7 cellular contexts compared by ENCODE assay signal in the genomic region with DNA sequence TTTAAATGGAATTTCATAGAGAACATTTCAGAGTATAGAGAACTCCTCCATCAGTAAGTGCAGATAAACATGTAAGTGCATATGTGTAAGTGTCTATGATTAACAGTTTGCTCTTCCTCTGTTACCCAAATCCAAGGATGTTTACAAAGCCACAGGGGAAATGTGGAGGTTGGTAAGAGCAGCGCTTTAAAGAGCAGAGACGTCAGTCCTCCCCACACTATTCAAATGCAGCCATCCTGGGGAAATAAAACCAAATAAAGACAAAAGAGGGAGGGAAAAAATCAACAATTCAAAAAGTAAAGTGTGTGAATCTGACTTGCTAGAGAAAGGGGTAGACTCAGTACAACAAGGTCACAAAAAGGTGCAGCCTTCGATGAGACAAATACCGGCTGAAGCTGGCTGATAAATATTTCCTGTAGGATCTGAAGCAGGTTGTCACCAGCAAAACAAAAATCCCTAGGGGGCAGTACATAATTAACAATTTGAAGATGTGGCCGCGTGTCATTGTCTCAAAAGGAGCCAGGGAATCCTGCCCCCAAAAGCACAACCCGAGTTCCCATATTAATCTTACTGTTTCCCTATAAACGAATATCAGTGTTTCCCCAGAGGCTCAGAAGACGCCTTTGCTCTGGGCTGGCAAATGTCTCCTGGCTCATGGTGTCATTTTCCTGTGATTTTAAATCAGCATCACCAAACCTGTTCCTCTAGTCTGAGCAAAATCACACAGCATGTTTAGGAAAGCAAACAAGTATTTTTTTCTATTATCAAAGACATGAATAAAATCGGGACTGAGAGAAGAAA.
DNase-seq lines count a peak whose midpoint lies in the region; ATAC-seq and TF ChIP-seq lines count a peak whose summit lies in the region.

No MANE protein-coding gene starts in this region.

- DNase-seq in NCI-H2107 (lab: John Stamatoyannopoulos, UW), result peak; percentile 25
- peak; percentile 13 to 35 (median 26) for DNase-seq in body of pancreas
- DNase-seq in mesenchymal stem cell, result peak; percentile 33

- ATAC-seq in body of pancreas (peak; percentile 77), GM18868 (IDR thresholded peaks at IDR 0.05; ENCODE audit: unreplicated experiment) (no peak), HG03108 (IDR thresholded peaks at IDR 0.05; ENCODE audit: unreplicated experiment) (no peak), HG02610 (IDR thresholded peaks at IDR 0.05; ENCODE audit: unreplicated experiment) (no peak)

- H3K23ac ChIP-seq in mesenchymal stem cell (ENCODE audit: low read length in 2 of 2), result no peak overlapping the region

- H3K9me3 ChIP-seq in body of pancreas, result no peaks in the 10 kb centered on the region
- no peaks in the 10 kb centered on the region for H3K9me3 ChIP-seq in mesenchymal stem cell (ENCODE audit: control insufficient read depth, low read length)

- no peak overlapping the region for H3K14ac ChIP-seq in mesenchymal stem cell (ENCODE audit: low read length in 2 of 2)

- H3K4me1 ChIP-seq in body of pancreas (peaks cover 21% of the 10 kb centered on the region), mesenchymal stem cell (ENCODE audit: control insufficient read depth, insufficient read depth, low read depth, low read length) (peaks cover 2% of the 10 kb centered on the region)

- H3K4me3 ChIP-seq in body of pancreas (no peak overlapping the region), mesenchymal stem cell (ENCODE audit: insufficient read depth in 1 of 2, low read depth in 1 of 2, low read length in 2 of 2) (no peak overlapping the region)

- no peaks in the 10 kb centered on the region for H3K79me1 ChIP-seq in mesenchymal stem cell (replicated peaks; ENCODE audit: low read length, poor library complexity, severe bottlenecking)

- H3K27ac ChIP-seq in body of pancreas (peak overlapping the region in 3 of 4 donors; percentile 41 to 67 (median 66)), mesenchymal stem cell (ENCODE audit: low read length, poor library complexity, severe bottlenecking) (no peak overlapping the region)

- peak overlapping the region; percentile 50 for H3K4me2 ChIP-seq in mesenchymal stem cell (ENCODE audit: low read length, poor library complexity, severe bottlenecking)

- no peak overlapping the region for H2AFZ ChIP-seq in mesenchymal stem cell (ENCODE audit: low read depth, low read length)

- H2BK15ac ChIP-seq in mesenchymal stem cell (ENCODE audit: low read depth, poor library complexity, severe bottlenecking), result no peak overlapping the region

- H2BK120ac ChIP-seq in mesenchymal stem cell (ENCODE audit: low read depth, low read length), result no peak overlapping the region

- no peak for TF ChIP-seq POLR2A in body of pancreas (IDR thresholded peaks at IDR 0.05)

- H3K4ac ChIP-seq in mesenchymal stem cell (ENCODE audit: low read depth in 1 of 2, low read length in 2 of 2), result no peak overlapping the region

- H2BK5ac ChIP-seq in mesenchymal stem cell (ENCODE audit: low read depth, low read length, poor library complexity, severe bottlenecking), result no peak overlapping the region

- 7 to 11% methylated on average over 10 of the region's 10 CpGs for WGBS in body of pancreas, 2 donors
- WGBS in mesenchymal stem cell, result 19% methylated on average over 7 of the region's 10 CpGs

- H3K27me3 ChIP-seq in body of pancreas, result no peaks in the 10 kb centered on the region
- H3K27me3 ChIP-seq in mesenchymal stem cell (ENCODE audit: control insufficient read depth in 1 of 2, insufficient read depth in 1 of 2, low read length in 2 of 2), result no peaks in the 10 kb centered on the region

- H3K9ac ChIP-seq in mesenchymal stem cell (ENCODE audit: low read length), result no peak overlapping the region

- no peak overlapping the region for H4K91ac ChIP-seq in mesenchymal stem cell (ENCODE audit: low read length)

- H3K36me3 ChIP-seq in body of pancreas (replicated peaks in 1 of 2; ENCODE audit: insufficient read depth in 1 of 2, low read depth in 2 of 2) (no peaks in the 10 kb centered on the region), mesenchymal stem cell (ENCODE audit: control insufficient read depth in 1 of 2, insufficient read depth in 2 of 2, low read depth in 1 of 2, low read length in 2 of 2) (no peaks in the 10 kb centered on the region)

- no peak overlapping the region for H3K18ac ChIP-seq in mesenchymal stem cell (ENCODE audit: low read depth in 1 of 2, low read length in 2 of 2)

- no peak overlapping the region for H2AK5ac ChIP-seq in mesenchymal stem cell (ENCODE audit: low read length, severe bottlenecking)

- H4K8ac ChIP-seq in mesenchymal stem cell (ENCODE audit: low read length), result no peak overlapping the region

- TF ChIP-seq CTCF in GM12872 (IDR thresholded peaks at IDR 0.05; ENCODE audit: insufficient read depth, low read depth, low read length), result 0 out of 3 replicates have a peak, but pooled peaks have one; percentile 21
- TF ChIP-seq CTCF in body of pancreas (IDR thresholded peaks at IDR 0.05), result peak in 6 of 7 experiments; percentile 22 to 58 (median 44)

- intact Hi-C loops in body of pancreas (cut with DNase I), result no loop called here

- no peak overlapping the region for H2BK12ac ChIP-seq in mesenchymal stem cell (ENCODE audit: low read length in 2 of 2)
